Comparison of ENCODE assay signal across 8 cellular contexts in the genomic region with DNA sequence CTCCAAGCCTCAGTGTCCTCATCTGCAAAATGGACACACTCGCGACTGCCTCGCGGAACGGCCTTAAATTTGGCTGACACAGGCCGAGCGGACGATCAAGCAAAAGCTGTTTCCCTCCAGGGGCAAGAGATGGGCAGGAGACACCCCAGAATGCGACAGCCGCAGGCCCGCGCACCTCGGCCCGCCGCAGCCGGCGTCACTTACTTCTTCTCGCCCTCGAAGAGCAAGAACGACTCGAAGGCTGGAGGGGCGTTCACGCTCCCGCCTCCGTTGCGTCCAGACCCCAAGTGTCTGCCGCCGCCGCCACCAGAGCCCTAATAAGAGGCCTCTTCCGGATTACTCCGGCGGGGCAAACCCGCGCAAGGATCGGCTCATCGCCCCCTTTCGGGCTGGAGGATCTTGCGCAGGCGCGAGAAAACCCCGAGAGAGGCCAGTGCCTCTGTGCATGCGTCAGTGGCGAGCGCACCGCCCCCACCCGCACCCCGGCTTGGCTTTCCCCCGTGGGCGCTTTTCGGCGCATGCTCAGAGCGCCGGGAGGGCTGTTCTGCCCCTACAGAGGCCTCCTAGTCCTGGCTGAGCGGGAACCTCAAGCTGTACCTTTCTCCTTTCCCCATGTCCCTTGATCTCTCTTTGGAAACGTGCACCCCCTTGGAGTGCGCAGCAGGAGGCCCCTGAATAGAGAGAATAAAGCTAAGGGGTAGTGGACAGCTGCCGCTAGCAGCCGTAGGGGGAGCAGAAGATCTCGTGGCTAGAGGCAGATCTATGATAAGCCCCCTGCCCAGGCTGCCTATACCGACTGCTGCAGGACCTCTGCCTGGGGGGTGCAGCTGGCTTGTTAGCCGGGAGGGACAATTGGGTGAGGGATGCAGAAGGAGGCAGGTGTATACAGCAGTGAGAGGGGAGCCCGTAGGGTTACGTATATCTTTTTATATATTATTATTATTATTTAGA. TPM values are rescaled to one million over a fixed set of nuclear protein-coding genes. Genes with fewer than 3 reads are reported as not detected.
A peak's percentile ranks its signal among the peaks of the same experiment; 100 is the strongest.
DNase-seq lines count a peak whose midpoint lies in the region; ATAC-seq, FAIRE-seq and TF ChIP-seq lines count a peak whose summit lies in the region.
"Not testable (repeated sequence)": the region's sequence is repeated elsewhere in the genome, so short reads cannot be mapped to it uniquely, and the experiment has no call there.

No MANE protein-coding gene starts in this region.

- not testable (repeated sequence) for H4K20me1 ChIP-seq in BLaER1 treated with 17β-estradiol and CSF1 and Interleukin-3, amounts not matched to agents 10 nM and 100 nM

- H3K36me3 ChIP-seq in BLaER1 treated with 17β-estradiol and CSF1 and Interleukin-3, amounts not matched to agents 10 nM and 100 nM: peaks cover 0 to 11% (median 2%) of the 10 kb centered on the region in 11 experiments; a peak in 9 of 22 replicates

- peak overlapping the region; percentile 70 to 86 (median 80) for H3K4me3 ChIP-seq in BLaER1 treated with 17β-estradiol and CSF1 and Interleukin-3, amounts not matched to agents 10 nM and 100 nM
- H3K4me3 ChIP-seq in choroid plexus epithelial cell (ENCODE audit: low read depth, low read length): peak overlapping the region; percentile 70

- not testable (repeated sequence) for H3K9me3 ChIP-seq in BLaER1 treated with 17β-estradiol and CSF1 and Interleukin-3, amounts not matched to agents 10 nM and 100 nM (replicated peaks in 1 of 11)

- H3K9ac ChIP-seq in BLaER1 treated with 17β-estradiol and CSF1 and Interleukin-3, amounts not matched to agents 10 nM and 100 nM: peak overlapping the region; percentile 83 to 89 (median 87)

- peak overlapping the region; percentile 54 to 75 (median 67) for H3K4me2 ChIP-seq in BLaER1 treated with 17β-estradiol and CSF1 and Interleukin-3, amounts not matched to agents 10 nM and 100 nM

- DNase-seq in GM19239 (ENCODE audit: insufficient read length, low spot score) (peak; percentile 90), NCI-H460 (ENCODE audit: extremely low read depth, low read depth) (peak; percentile 95), choroid plexus epithelial cell (ENCODE audit: low read depth) (peak; percentile 98), kidney tubule cell (ENCODE audit: low spot score) (peak; percentile 95)
- DNase-seq in activated CD4-positive, alpha-beta T cell treated with anti-CD3 and anti-CD28 coated beads for 24 hours (ENCODE audit: low read depth in 2 of 2): peak; percentile 98 to 99
- peak; percentile 98 for DNase-seq in stimulated activated CD4-positive, alpha-beta T cell treated with anti-CD3 and anti-CD28 coated beads, Interleukin-1b, Interleukin-23, amount 100 ng/mL, for 1 hour (ENCODE audit: low read depth in 2 of 2)

- H3K27ac ChIP-seq in BLaER1 treated with 17β-estradiol and CSF1 and Interleukin-3, amounts not matched to agents 10 nM and 100 nM: peak overlapping the region; percentile 64 to 83 (median 80); a peak in 21 of 22 replicates

- ATAC-seq in HG03439 (IDR thresholded peaks at IDR 0.05; ENCODE audit: unreplicated experiment): peak; percentile 92

- H3K27me3 ChIP-seq in BLaER1 treated with 17β-estradiol and CSF1 and Interleukin-3, amounts not matched to agents 10 nM and 100 nM: not testable (repeated sequence)

- H3K4me1 ChIP-seq in BLaER1 treated with 17β-estradiol and CSF1 and Interleukin-3, amounts not matched to agents 10 nM and 100 nM: peaks cover 7 to 26% (median 20%) of the 10 kb centered on the region in 10 experiments; a peak in 17 of 20 replicates

- TF ChIP-seq CTCF in choroid plexus epithelial cell (conservative IDR thresholded peaks at IDR 0.05; ENCODE audit: low read depth, low read length): peak; percentile 55

- peak; percentile 53 for FAIRE-seq in GM19239 (lab: Jason Lieb, UNC)

RNA-seq across cellular contexts. Expression of a gene that starts 21.4 kb away (rescaled TPM):
- not detected in 2 replicates for total RNA-seq in NCI-H460 (2014; rRNA removed; shearing (Covaris generic))
- polyA plus RNA-seq in NCI-H460 (2014; cell fraction: nucleus; rRNA removed): not detected in 2 replicates

RNA-seq across cellular contexts. Expression of a gene that starts 25.4 kb away (rescaled TPM):
- total RNA-seq in NCI-H460 (2014; rRNA removed; shearing (Covaris generic)): 29.9 and 30.5 TPM in 2 replicates
- 70.3 and 104 TPM in 2 replicates for polyA plus RNA-seq in NCI-H460 (2014; cell fraction: nucleus; rRNA removed)

RNA-seq across cellular contexts. Expression of a gene that starts 46.2 kb away (rescaled TPM):
- total RNA-seq in NCI-H460 (2014; rRNA removed; shearing (Covaris generic)): not detected in 2 replicates
- 2.7 TPM in 1 of 2 replicates, not detected in the other for polyA plus RNA-seq in NCI-H460 (2014; cell fraction: nucleus; rRNA removed)

Comparison
In these comparisons a context has a peak if more than half of its experiments do, and no peak if none do; other contexts are left out.
1. Peak in every context shown above with its lines: DNase-seq, ATAC-seq, H3K4me3 ChIP-seq and H3K27ac ChIP-seq.